Comparison of ENCODE assay signal across 16 cellular contexts in the genomic region with DNA sequence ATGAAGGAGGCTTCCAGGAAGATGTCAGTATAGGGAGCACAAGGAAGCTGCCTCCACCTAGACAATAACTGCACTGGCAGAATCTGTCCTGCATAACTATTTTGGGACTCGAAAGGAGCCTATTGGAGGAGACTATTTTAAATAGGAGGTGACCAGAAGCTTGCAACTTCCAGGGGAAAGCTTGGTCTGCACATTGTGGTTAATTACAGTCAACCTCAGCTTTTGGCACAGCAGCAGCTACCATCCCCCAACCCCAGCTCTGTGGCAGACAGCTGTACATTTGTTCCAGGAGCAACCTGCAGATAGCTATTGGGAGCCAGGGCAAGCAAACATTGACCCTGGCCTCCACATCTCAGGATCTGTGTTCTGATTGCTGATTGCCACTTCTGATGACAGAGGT. TPM values are rescaled to one million over a fixed set of nuclear protein-coding genes. Genes with fewer than 3 reads are reported as not detected.
DNase-seq lines count a peak whose midpoint lies in the region; TF ChIP-seq lines count a peak whose summit lies in the region.
"Had no signal": no experiment of that assay in that cellular context is flagged by ENCODE, and none has a peak within 500 bp of the region (broad histone marks: within the 10 kb centered on the region; RNA-seq: fewer than 3 reads in every experiment).

No MANE protein-coding gene starts in this region.

- H3K9me3 ChIP-seq in BLaER1 treated with 17β-estradiol and CSF1 and Interleukin-3, amounts not matched to agents 10 nM and 100 nM (replicated peaks in 1 of 11), result peaks cover 9 to 21% (median 16%) of the 10 kb centered on the region in 11 experiments
- peaks cover 0 to 20% (median 3%) of the 10 kb centered on the region in 4 donors for H3K9me3 ChIP-seq in tibial nerve

- H3K4me1 ChIP-seq in BLaER1 treated with 17β-estradiol and CSF1 and Interleukin-3, amounts not matched to agents 10 nM and 100 nM, result peaks cover 13 to 42% (median 37%) of the 10 kb centered on the region in 10 experiments; a peak in 19 of 20 replicates
- no peaks in the 10 kb centered on the region for H3K4me1 ChIP-seq in tibial nerve
- H3K4me1 ChIP-seq: gastroesophageal sphincter had no signal

- DNase-seq in EH (ENCODE audit: low read depth) (peak; percentile 11), NCI-H146 (lab: John Stamatoyannopoulos, UW) (peak; percentile 52), astrocyte of the cerebellum (ENCODE audit: low read depth) (peak; percentile 28), amniotic stem cell (lab: John Stamatoyannopoulos, UW) (no peak), NCI-H526 treated with DMSO at 0.1 percent for 48 hours (lab: John Stamatoyannopoulos, UW) (no peak), tibial nerve (ENCODE audit: low spot score in 2 of 2) (no peak)
- DNase-seq in stimulated activated CD4-positive, alpha-beta T cell treated with anti-CD3 and anti-CD28 coated beads, Interleukin-2, amount 100 ng/mL, for 24 hours, result no peak
- DNase-seq: activated CD4-positive, CD25-positive, alpha-beta regulatory T cell treated with anti-CD3 and anti-CD28 coated beads, Interleukin-2, amount 50 U/mL, for 72 hours; activated T-cell treated with anti-CD3 and anti-CD28 coated beads, Interleukin-2, amount 50 U/mL, for 48 hours; anterior cingulate cortex; effector CD4-positive, alpha-beta T cell; GM23248; NCI-H510A treated with DMSO at 0.1 percent for 48 hours had no signal

- no peak overlapping the region for H3K9ac ChIP-seq in BLaER1 treated with 17β-estradiol and CSF1 and Interleukin-3, amounts not matched to agents 10 nM and 100 nM
- H3K9ac ChIP-seq: GM23248 had no signal

- TF ChIP-seq POLR2A in tibial nerve (IDR thresholded peaks at IDR 0.05), result no peak

- TF ChIP-seq EP300 in tibial nerve (IDR thresholded peaks at IDR 0.05), result no peak

- H3K4me2 ChIP-seq in BLaER1 treated with 17β-estradiol and CSF1 and Interleukin-3, amounts not matched to agents 10 nM and 100 nM, result peak overlapping the region; percentile 30 to 66 (median 52); a peak in 21 of 22 replicates
- H3K4me2 ChIP-seq: smooth muscle cell had no signal

- no peak overlapping the region for H3K27ac ChIP-seq in BLaER1 treated with 17β-estradiol and CSF1 and Interleukin-3, amounts not matched to agents 10 nM and 100 nM
- no peak overlapping the region for H3K27ac ChIP-seq in tibial nerve
- H3K27ac ChIP-seq: gastroesophageal sphincter, GM23248 had no signal

- no peaks in the 10 kb centered on the region for H4K20me1 ChIP-seq in BLaER1 treated with 17β-estradiol and CSF1 and Interleukin-3, amounts not matched to agents 10 nM and 100 nM

- H3K36me3 ChIP-seq in BLaER1 treated with 17β-estradiol and CSF1 and Interleukin-3, amounts not matched to agents 10 nM and 100 nM, result no peaks in the 10 kb centered on the region
- no peaks in the 10 kb centered on the region for H3K36me3 ChIP-seq in tibial nerve
- H3K36me3 ChIP-seq: gastroesophageal sphincter had no signal

- no peaks in the 10 kb centered on the region for H3K27me3 ChIP-seq in BLaER1 treated with 17β-estradiol and CSF1 and Interleukin-3, amounts not matched to agents 10 nM and 100 nM
- no peaks in the 10 kb centered on the region for H3K27me3 ChIP-seq in tibial nerve
- H3K27me3 ChIP-seq: gastroesophageal sphincter had no signal

- in situ Hi-C loops in astrocyte of the cerebellum (cut with HindIII; ENCODE audit: low sequenced_read_pairs), result no loop called here

- TF ChIP-seq CTCF in astrocyte of the cerebellum (IDR thresholded peaks at IDR 0.05; ENCODE audit: low read depth, low read length, missing control alignments) (no peak), tibial nerve (IDR thresholded peaks at IDR 0.05) (no peak)

- no peak overlapping the region for H3K4me3 ChIP-seq in BLaER1 treated with 17β-estradiol and CSF1 and Interleukin-3, amounts not matched to agents 10 nM and 100 nM
- H3K4me3 ChIP-seq in astrocyte of the cerebellum (ENCODE audit: low read depth, low read length) (no peak overlapping the region), tibial nerve (no peak overlapping the region)
- H3K4me3 ChIP-seq: gastroesophageal sphincter, GM23248, smooth muscle cell had no signal

- WGBS in tibial nerve, 2 donors, result 72 to 87% methylated on average over 1 of the region's 1 CpG

RNA-seq across cellular contexts. Expression of a gene that starts 46.3 kb away (rescaled TPM):
- total RNA-seq in tibial nerve, result 1 to 10 TPM; 4.8 to 9.4 (median 6.0) TPM

Comparison
In these comparisons a context has a peak if more than half of its experiments do, and no peak if none do; other contexts are left out.
1. DNase-seq: peak in EH (single experiment), NCI-H146 (single experiment) and astrocyte of the cerebellum (single experiment); none in amniotic stem cell (single experiment), stimulated activated CD4-positive, alpha-beta T cell treated with anti-CD3 and anti-CD28 coated beads, Interleukin-2, amount 100 ng/mL, for 24 hours (0 of 2), NCI-H526 treated with DMSO at 0.1 percent for 48 hours (single experiment) and tibial nerve (0 of 2).